In the genomic region with DNA sequence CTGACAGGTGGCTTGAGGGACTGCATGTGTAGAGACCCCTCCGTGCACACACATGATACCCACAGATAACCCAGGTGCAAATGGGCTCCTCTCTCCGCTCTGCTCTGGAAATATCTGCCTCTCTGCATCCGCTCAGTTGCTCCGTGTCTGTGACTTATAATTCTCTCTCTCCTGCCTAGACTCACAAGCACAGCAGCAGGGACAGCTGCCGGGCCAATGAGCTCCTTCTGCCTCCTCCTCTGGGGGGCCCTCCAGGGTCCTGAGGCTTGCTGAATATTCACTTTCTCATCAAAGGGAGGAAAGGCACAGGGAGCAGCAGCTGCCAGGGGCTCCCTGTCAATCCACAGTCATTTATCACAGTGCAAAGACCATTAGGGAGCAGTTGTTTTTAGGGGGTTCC, we compare ENCODE assay signal across 1 cellular context.
TF ChIP-seq lines count a peak whose summit lies in the region.

No MANE protein-coding gene starts in this region.

TF ChIP-seq in WTC11, 78 proteins besides CTCF, POLR2A, EP300 and RAD21 (continued from another document):
- TF ChIP-seq HMGA2 (CRISPR knock-in tag; IDR thresholded peaks at IDR 0.05) (no peak), JUN (CRISPR knock-in tag; IDR thresholded peaks at IDR 0.05) (no peak), OVOL2 (CRISPR knock-in tag; IDR thresholded peaks at IDR 0.05; ENCODE audit: borderline replicate concordance) (no peak)
- TF ChIP-seq, protein P1, sequence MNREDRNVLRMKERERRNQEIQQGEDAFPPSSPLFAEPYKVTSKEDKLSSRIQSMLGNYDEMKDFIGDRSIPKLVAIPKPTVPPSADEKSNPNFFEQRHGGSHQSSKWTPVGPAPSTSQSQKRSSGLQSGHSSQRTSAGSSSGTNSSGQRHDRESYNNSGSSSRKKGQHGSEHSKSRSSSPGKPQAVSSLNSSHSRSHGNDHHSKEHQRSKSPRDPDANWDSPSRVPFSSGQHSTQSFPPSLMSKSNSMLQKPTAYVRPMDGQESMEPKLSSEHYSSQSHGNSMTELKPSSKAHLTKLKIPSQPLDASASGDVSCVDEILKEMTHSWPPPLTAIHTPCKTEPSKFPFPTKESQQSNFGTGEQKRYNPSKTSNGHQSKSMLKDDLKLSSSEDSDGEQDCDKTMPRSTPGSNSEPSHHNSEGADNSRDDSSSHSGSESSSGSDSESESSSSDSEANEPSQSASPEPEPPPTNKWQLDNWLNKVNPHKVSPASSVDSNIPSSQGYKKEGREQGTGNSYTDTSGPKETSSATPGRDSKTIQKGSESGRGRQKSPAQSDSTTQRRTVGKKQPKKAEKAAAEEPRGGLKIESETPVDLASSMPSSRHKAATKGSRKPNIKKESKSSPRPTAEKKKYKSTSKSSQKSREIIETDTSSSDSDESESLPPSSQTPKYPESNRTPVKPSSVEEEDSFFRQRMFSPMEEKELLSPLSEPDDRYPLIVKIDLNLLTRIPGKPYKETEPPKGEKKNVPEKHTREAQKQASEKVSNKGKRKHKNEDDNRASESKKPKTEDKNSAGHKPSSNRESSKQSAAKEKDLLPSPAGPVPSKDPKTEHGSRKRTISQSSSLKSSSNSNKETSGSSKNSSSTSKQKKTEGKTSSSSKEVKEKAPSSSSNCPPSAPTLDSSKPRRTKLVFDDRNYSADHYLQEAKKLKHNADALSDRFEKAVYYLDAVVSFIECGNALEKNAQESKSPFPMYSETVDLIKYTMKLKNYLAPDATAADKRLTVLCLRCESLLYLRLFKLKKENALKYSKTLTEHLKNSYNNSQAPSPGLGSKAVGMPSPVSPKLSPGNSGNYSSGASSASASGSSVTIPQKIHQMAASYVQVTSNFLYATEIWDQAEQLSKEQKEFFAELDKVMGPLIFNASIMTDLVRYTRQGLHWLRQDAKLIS (CRISPR knock-in tag; IDR thresholded peaks at IDR 0.05; ENCODE audit: borderline replicate concordance), result no peak
